In the genomic region with DNA sequence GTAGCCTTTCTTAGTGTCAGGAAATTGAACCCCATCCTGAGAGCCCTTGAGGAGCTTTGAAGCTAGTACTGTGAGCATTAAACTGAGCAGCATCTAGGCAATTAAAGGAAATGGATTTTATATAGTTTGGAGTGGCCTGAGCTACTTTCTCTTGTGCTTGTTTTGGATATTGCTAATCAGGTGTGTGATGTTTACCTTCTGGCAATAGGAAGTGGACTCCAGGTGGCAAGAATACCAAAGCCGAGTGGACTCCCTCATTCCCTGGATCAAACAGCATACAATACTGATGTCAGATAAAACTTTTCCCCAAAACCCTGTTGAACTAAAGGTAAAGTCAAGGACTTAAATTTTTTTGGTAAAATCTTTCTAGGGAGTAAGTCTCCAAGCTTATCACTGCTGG, we compare ENCODE assay signal across 24 cellular contexts.
A peak's percentile ranks its signal among the peaks of the same experiment; 100 is the strongest.
DNase-seq lines count a peak whose midpoint lies in the region; ATAC-seq and TF ChIP-seq lines count a peak whose summit lies in the region.
"Had no signal": no experiment of that assay in that cellular context is flagged by ENCODE, and none has a peak within 500 bp of the region (broad histone marks: within the 10 kb centered on the region; RNA-seq: fewer than 3 reads in every experiment).

No MANE protein-coding gene starts in this region.

- H3K4me1 Mint-ChIP-seq in activated T-cell treated with anti-CD3 and anti-CD28 coated beads, Interleukin-2, amount 50 U/mL, for 24 hours (ENCODE audit: low read depth), result peaks cover 6% of the 10 kb centered on the region
- H3K4me1 Mint-ChIP-seq in central memory CD8-positive, alpha-beta T cell, result peaks cover 14% of the 10 kb centered on the region
- H3K4me1 Mint-ChIP-seq: stimulated activated naive B cell treated with anti-CD40 and anti-IgM and Interleukin-4, amounts not matched to agents 10 μg/mL and 1 μg/mL and 100 μg/mL, for 72 hours had no signal

- H3K9me3 Mint-ChIP-seq in activated T-cell treated with anti-CD3 and anti-CD28 coated beads, Interleukin-2, amount 50 U/mL, for 24 hours, result no peaks in the 10 kb centered on the region
- no peaks in the 10 kb centered on the region for H3K9me3 Mint-ChIP-seq in central memory CD8-positive, alpha-beta T cell
- H3K9me3 Mint-ChIP-seq: activated naive CD8-positive, alpha-beta T cell treated with anti-CD3 and anti-CD28 coated beads, Interleukin-2, amount 10 ng/mL, durations not matched to agents 7 days and 5 days; stimulated activated naive B cell treated with anti-CD40 and anti-IgM and Interleukin-4, amounts not matched to agents 10 μg/mL and 1 μg/mL and 100 μg/mL, for 72 hours had no signal

- intact Hi-C loops in upper lobe of right lung (cut with DNase I), result no loop called here

- ATAC-seq in central memory CD8-positive, alpha-beta T cell (replicated peaks; ENCODE audit: extremely low read depth, poor library complexity, severe bottlenecking), result no peak
- ATAC-seq in HG02981 (IDR thresholded peaks at IDR 0.05; ENCODE audit: unreplicated experiment) (no peak), upper lobe of right lung (no peak), SK-N-SH treated with all-trans-retinoic acid at 6 μM for 48 hours (no peak)
- ATAC-seq: activated CD4-positive, CD25-positive, alpha-beta regulatory T cell treated with anti-CD3 and anti-CD28 coated beads, Interleukin-2, amount 50 U/mL, for 24 hours; gastrocnemius medialis; stimulated activated naive B cell treated with anti-CD40 and anti-IgM and Interleukin-4, amounts not matched to agents 10 μg/mL and 1 μg/mL and 100 μg/mL, for 72 hours had no signal

- no peak overlapping the region for H3K4me2 ChIP-seq in smooth muscle cell

- H3K4me3 ChIP-seq in LNCaP clone FGC (ENCODE audit: low read depth, low read length) (no peak overlapping the region), smooth muscle cell (no peak overlapping the region), upper lobe of right lung (no peak overlapping the region)
- H3K4me3 ChIP-seq: esophagus squamous epithelium, gastrocnemius medialis, lung had no signal

- H3K27me3 ChIP-seq in smooth muscle cell (ENCODE audit: low read depth), result no peaks in the 10 kb centered on the region
- H3K27me3 ChIP-seq in upper lobe of right lung, result no peaks in the 10 kb centered on the region
- H3K27me3 ChIP-seq: BE2C, esophagus squamous epithelium, gastrocnemius medialis had no signal

- peaks cover 50% of the 10 kb centered on the region for H4K20me1 ChIP-seq in smooth muscle cell (ENCODE audit: low read depth)

- no peak overlapping the region for H2AFZ ChIP-seq in smooth muscle cell (ENCODE audit: low read depth)

- no peaks in the 10 kb centered on the region for H3F3A ChIP-seq in smooth muscle cell (ENCODE audit: low read depth)

- no peaks in the 10 kb centered on the region for H3K27me3 Mint-ChIP-seq in activated T-cell treated with anti-CD3 and anti-CD28 coated beads, Interleukin-2, amount 50 U/mL, for 24 hours
- no peaks in the 10 kb centered on the region for H3K27me3 Mint-ChIP-seq in central memory CD8-positive, alpha-beta T cell
- H3K27me3 Mint-ChIP-seq: activated naive CD8-positive, alpha-beta T cell treated with anti-CD3 and anti-CD28 coated beads, Interleukin-2, amount 10 ng/mL, durations not matched to agents 7 days and 5 days; stimulated activated naive B cell treated with anti-CD40 and anti-IgM and Interleukin-4, amounts not matched to agents 10 μg/mL and 1 μg/mL and 100 μg/mL, for 72 hours had no signal

- WGBS in smooth muscle cell (ENCODE audit: low lambda C conversion rate), result 89% methylated on average over 1 of the region's 1 CpG

- no peaks in the 10 kb centered on the region for H3K9me3 ChIP-seq in smooth muscle cell (replicated peaks; ENCODE audit: low read depth)
- no peaks in the 10 kb centered on the region for H3K9me3 ChIP-seq in upper lobe of right lung
- H3K9me3 ChIP-seq: BE2C, esophagus squamous epithelium, gastrocnemius medialis had no signal

- H3K9ac ChIP-seq in smooth muscle cell (ENCODE audit: low read depth), result no peak overlapping the region

- peak overlapping the region; percentile 4 for H3K27ac ChIP-seq in smooth muscle cell (ENCODE audit: low read depth)
- no peak overlapping the region for H3K27ac ChIP-seq in upper lobe of right lung
- H3K27ac ChIP-seq: esophagus squamous epithelium, gastrocnemius medialis, RWPE1 had no signal

- H3K27ac Mint-ChIP-seq in activated T-cell treated with anti-CD3 and anti-CD28 coated beads, Interleukin-2, amount 50 U/mL, for 24 hours, result peak overlapping the region; percentile 59
- H3K27ac Mint-ChIP-seq in central memory CD8-positive, alpha-beta T cell (ENCODE audit: low read depth), result peak overlapping the region; percentile 57
- H3K27ac Mint-ChIP-seq: activated naive CD8-positive, alpha-beta T cell treated with anti-CD3 and anti-CD28 coated beads, Interleukin-2, amount 10 ng/mL, durations not matched to agents 7 days and 5 days; stimulated activated naive B cell treated with anti-CD40 and anti-IgM and Interleukin-4, amounts not matched to agents 10 μg/mL and 1 μg/mL and 100 μg/mL, for 72 hours had no signal

- H3K36me3 ChIP-seq in smooth muscle cell (ENCODE audit: low read depth) (peaks cover 48% of the 10 kb centered on the region), upper lobe of right lung (peaks cover 70% of the 10 kb centered on the region)
- H3K36me3 ChIP-seq: BE2C had no signal

- no peaks in the 10 kb centered on the region for H3K4me1 ChIP-seq in smooth muscle cell (ENCODE audit: low read depth)
- peaks cover 7% of the 10 kb centered on the region for H3K4me1 ChIP-seq in upper lobe of right lung
- H3K4me1 ChIP-seq: BE2C had no signal

- peaks cover 71% of the 10 kb centered on the region for H3K36me3 Mint-ChIP-seq in activated T-cell treated with anti-CD3 and anti-CD28 coated beads, Interleukin-2, amount 50 U/mL, for 24 hours (ENCODE audit: low read depth)
- H3K36me3 Mint-ChIP-seq in central memory CD8-positive, alpha-beta T cell (ENCODE audit: insufficient read depth), result peaks cover 59% of the 10 kb centered on the region

- TF ChIP-seq CTCF in LNCaP clone FGC (IDR thresholded peaks at IDR 0.05; ENCODE audit: control insufficient read depth, extremely low read depth, insufficient read depth) (no peak), smooth muscle cell (IDR thresholded peaks at IDR 0.05; ENCODE audit: borderline replicate concordance, insufficient read depth, poor library complexity, severe bottlenecking) (no peak), upper lobe of right lung (IDR thresholded peaks at IDR 0.05) (no peak)

- H3K4me3 Mint-ChIP-seq in activated T-cell treated with anti-CD3 and anti-CD28 coated beads, Interleukin-2, amount 50 U/mL, for 24 hours, result no peak overlapping the region
- no peak overlapping the region for H3K4me3 Mint-ChIP-seq in central memory CD8-positive, alpha-beta T cell
- H3K4me3 Mint-ChIP-seq: activated naive CD8-positive, alpha-beta T cell treated with anti-CD3 and anti-CD28 coated beads, Interleukin-2, amount 10 ng/mL, durations not matched to agents 7 days and 5 days; stimulated activated naive B cell treated with anti-CD40 and anti-IgM and Interleukin-4, amounts not matched to agents 10 μg/mL and 1 μg/mL and 100 μg/mL, for 72 hours had no signal

- H3K79me2 ChIP-seq in smooth muscle cell (ENCODE audit: low read depth), result peaks cover 44% of the 10 kb centered on the region

- no peak for DNase-seq in activated T-cell treated with anti-CD3 and anti-CD28 coated beads, Interleukin-2, amount 50 U/mL, for 24 hours
- DNase-seq in activated T-cell treated with anti-CD3 and anti-CD28 coated beads, Interleukin-2, amount 50 U/mL, for 1 hour, result no peak
- DNase-seq in LNCaP clone FGC (ENCODE audit: low read depth) (peak; percentile 14), smooth muscle cell (lab: John Stamatoyannopoulos, UW; ENCODE audit: unreplicated experiment) (no peak), upper lobe of right lung (no peak)
- no peak for DNase-seq in central memory CD8-positive, alpha-beta T cell (ENCODE audit: low spot score in 2 of 2)
- DNase-seq: activated naive CD8-positive, alpha-beta T cell treated with anti-CD3 and anti-CD28 coated beads, Interleukin-2, amount 10 ng/mL, durations not matched to agents 7 days and 5 days; activated T-cell treated with anti-CD3 and anti-CD28 coated beads, Interleukin-2, amount 50 U/mL, for 48 hours; BE2C; effector CD8-positive, alpha-beta T cell; esophagus squamous epithelium; gastrocnemius medialis; Kasumi-1; NCI-H1048; NCI-H2081 treated with DMSO at 0.1 percent for 48 hours; NCI-H526; small intestine; stimulated activated naive B cell treated with anti-CD40 and anti-IgM and Interleukin-4, amounts not matched to agents 10 μg/mL and 1 μg/mL and 100 μg/mL, for 72 hours; trophoblast cell had no signal

TF ChIP-seq in SK-N-SH treated with all-trans-retinoic acid at 6 μM for 48 hours, 23 proteins besides CTCF, POLR2A, EP300 and RAD21:
- no peak for TF ChIP-seq ISL1 (CRISPR knock-in tag; IDR thresholded peaks at IDR 0.05)
- TF ChIP-seq ZC3H10 (CRISPR knock-in tag; IDR thresholded peaks at IDR 0.05), result no peak
- TF ChIP-seq ZNF8 (CRISPR knock-in tag; IDR thresholded peaks at IDR 0.05), result no peak
- no peak for TF ChIP-seq ESRRG (CRISPR knock-in tag; IDR thresholded peaks at IDR 0.05)
- no peak for TF ChIP-seq ZFP30 (CRISPR knock-in tag; IDR thresholded peaks at IDR 0.05)
- no peak for TF ChIP-seq GLIS3 (CRISPR knock-in tag; IDR thresholded peaks at IDR 0.05)
